ENCODE assay signal across 22 cellular contexts in genomic region chr3:13972679-13973379, GRCh38.
DNase-seq lines count a peak whose midpoint lies in the region; ATAC-seq, FAIRE-seq and TF ChIP-seq lines count a peak whose summit lies in the region.
"Had no signal": no experiment of that assay in that cellular context is flagged by ENCODE, and none has a peak within 500 bp of the region (broad histone marks: within the 10 kb centered on the region; RNA-seq: fewer than 3 reads in every experiment).

No MANE protein-coding gene starts in this region.

- no peak for TF ChIP-seq CTCF in bronchial epithelial cell (IDR thresholded peaks at IDR 0.05; ENCODE audit: insufficient read depth, low read length, severe bottlenecking)
- TF ChIP-seq CTCF in CD8-positive, alpha-beta T cell (IDR thresholded peaks at IDR 0.05), result no peak

- H3K79me2 ChIP-seq in GM23248 (ENCODE audit: insufficient read depth), result no peaks in the 10 kb centered on the region

- H4K20me1 ChIP-seq in GM23248 (ENCODE audit: insufficient read depth), result no peaks in the 10 kb centered on the region
- H4K20me1 ChIP-seq: BLaER1 treated with 17β-estradiol and CSF1 and Interleukin-3, amounts not matched to agents 10 nM and 100 nM had no signal

- no peaks in the 10 kb centered on the region for H3K4me1 Mint-ChIP-seq in CD8-positive, alpha-beta T cell (ENCODE audit: low read depth)
- H3K4me1 Mint-ChIP-seq: CD8-positive, alpha-beta memory T cell; T-cell had no signal

- POLR2A ChIA-PET in CD8-positive, alpha-beta T cell (lab: Charles Lee), result no interaction called here

- no peaks in the 10 kb centered on the region for H3F3A ChIP-seq in GM23248 (ENCODE audit: insufficient read depth)

- H3K27ac Mint-ChIP-seq in CD8-positive, alpha-beta T cell, result no peak overlapping the region
- H3K27ac Mint-ChIP-seq: T-cell had no signal

- H3K27me3 ChIP-seq in GM23248 (replicated peaks; ENCODE audit: insufficient read depth) (no peaks in the 10 kb centered on the region), bronchial epithelial cell (ENCODE audit: control insufficient read depth, insufficient read depth, low read length) (no peaks in the 10 kb centered on the region)
- no peaks in the 10 kb centered on the region for H3K27me3 ChIP-seq in CD8-positive, alpha-beta T cell (ENCODE audit: insufficient read depth, low read length)
- H3K27me3 ChIP-seq: BLaER1 treated with 17β-estradiol and CSF1 and Interleukin-3, amounts not matched to agents 10 nM and 100 nM had no signal

- peaks cover 31% of the 10 kb centered on the region for H3K9me3 Mint-ChIP-seq in CD8-positive, alpha-beta T cell

- 32 to 36% methylated on average over 5 of the region's 5 CpGs for WGBS in GM23248 (ENCODE audit: low coverage in 1 of 2, low lambda C conversion rate in 2 of 2, missing lambda C conversion rate in 2 of 2), 2 experiments

- no peak overlapping the region for H3K4me3 Mint-ChIP-seq in CD8-positive, alpha-beta T cell
- H3K4me3 Mint-ChIP-seq: CD8-positive, alpha-beta memory T cell; T-cell had no signal

- H3K9me2 ChIP-seq in GM23248 (ENCODE audit: insufficient read depth), result no peaks in the 10 kb centered on the region

- in situ Hi-C loops in GM23248 (cut with MboI), result no loop called here

- peaks cover 2% of the 10 kb centered on the region for H3K36me3 Mint-ChIP-seq in CD8-positive, alpha-beta T cell
- H3K36me3 Mint-ChIP-seq: T-cell had no signal

- no peaks in the 10 kb centered on the region for H3K4me1 ChIP-seq in GM23248 (ENCODE audit: insufficient read depth)
- H3K4me1 ChIP-seq in CD8-positive, alpha-beta T cell (ENCODE audit: insufficient read depth, low read length), result no peaks in the 10 kb centered on the region

- no peak overlapping the region for H2AFZ ChIP-seq in GM23248

- no peaks in the 10 kb centered on the region for H3K36me3 ChIP-seq in GM23248 (ENCODE audit: low read depth)
- no peaks in the 10 kb centered on the region for H3K36me3 ChIP-seq in bronchial epithelial cell (ENCODE audit: control insufficient read depth, insufficient read depth, low read length)
- H3K36me3 ChIP-seq in CD8-positive, alpha-beta T cell (ENCODE audit: insufficient read depth, low read length), result no peaks in the 10 kb centered on the region
- H3K36me3 ChIP-seq: BLaER1 treated with 17β-estradiol and CSF1 and Interleukin-3, amounts not matched to agents 10 nM and 100 nM had no signal

- CTCF ChIA-PET in CD8-positive, alpha-beta T cell (lab: Charles Lee), result no interaction called here

- DNase-seq in GM23248 (peak; percentile 2), MV-4-11 (lab: John Stamatoyannopoulos, UW) (peak; percentile 55), bronchial epithelial cell (ENCODE audit: low read depth) (peak; percentile 23), kidney tubule cell (ENCODE audit: low spot score) (peak; percentile 65), NCI-H2227 (lab: John Stamatoyannopoulos, UW; ENCODE audit: unreplicated experiment) (no peak)
- no peak for DNase-seq in CD8-positive, alpha-beta T cell
- DNase-seq in activated CD4-positive, alpha-beta T cell treated with anti-CD3 and anti-CD28 coated beads, Interleukin-2, amount 50 U/mL, for 48 hours, result no peak
- DNase-seq: CD8-positive, alpha-beta memory T cell; DMS79 treated with DMSO at 0.1 percent for 48 hours; H7; Kasumi-1; MM.1S; NCI-H187; NCI-H345; NCI-H526; T-cell had no signal

- no peak overlapping the region for H3K9ac ChIP-seq in GM23248
- H3K9ac ChIP-seq: BLaER1 treated with 17β-estradiol and CSF1 and Interleukin-3, amounts not matched to agents 10 nM and 100 nM had no signal

- H3K27ac ChIP-seq in GM23248, result no peak overlapping the region
- H3K27ac ChIP-seq in CD8-positive, alpha-beta T cell (ENCODE audit: low read depth, low read length), result no peak overlapping the region
- H3K27ac ChIP-seq: BLaER1 treated with 17β-estradiol and CSF1 and Interleukin-3, amounts not matched to agents 10 nM and 100 nM; HL-60; SK-N-MC had no signal

- no peak for FAIRE-seq in bronchial epithelial cell (lab: Jason Lieb, UNC)
- FAIRE-seq: D721Med had no signal

- H3K27me3 Mint-ChIP-seq in CD8-positive, alpha-beta T cell (ENCODE audit: low read depth), result peaks cover 4% of the 10 kb centered on the region

- H3K9me3 ChIP-seq in GM23248 (ENCODE audit: low read depth), result no peaks in the 10 kb centered on the region
- H3K9me3 ChIP-seq in CD8-positive, alpha-beta T cell (ENCODE audit: low read length), result no peaks in the 10 kb centered on the region

- ATAC-seq in CD8-positive, alpha-beta T cell, result no peak
- ATAC-seq: Panc1, Right ventricle myocardium inferior, T-cell had no signal

- intact Hi-C loops in CD8-positive, alpha-beta T cell (cut with DNase I, micrococcal nuclease), result no loop called here

- H3K4me2 ChIP-seq in GM23248 (ENCODE audit: unreplicated experiment), result no peak overlapping the region
- H3K4me2 ChIP-seq: BLaER1 treated with 17β-estradiol and CSF1 and Interleukin-3, amounts not matched to agents 10 nM and 100 nM had no signal

- H3K4me3 ChIP-seq in GM23248 (no peak overlapping the region), bronchial epithelial cell (ENCODE audit: low read depth, low read length) (no peak overlapping the region)
- H3K4me3 ChIP-seq in CD8-positive, alpha-beta T cell (ENCODE audit: low read depth, low read length), result no peak overlapping the region
- H3K4me3 ChIP-seq: SK-N-MC had no signal

Comparison
In these comparisons a context has a peak if more than half of its experiments do, and no peak if none do; other contexts are left out.
1. DNase-seq: peak in GM23248 (single experiment), MV-4-11 (single experiment), bronchial epithelial cell (single experiment) and kidney tubule cell (single experiment); none in CD8-positive, alpha-beta T cell (0 of 7), NCI-H2227 (single experiment) and activated CD4-positive, alpha-beta T cell treated with anti-CD3 and anti-CD28 coated beads, Interleukin-2, amount 50 U/mL, for 48 hours (0 of 2).